In genomic region chr6:82247634-82248232, GRCh38 we compare ENCODE assay signal across 8 cellular contexts. TPM values are rescaled to one million over a fixed set of nuclear protein-coding genes. Genes with fewer than 3 reads are reported as not detected.
DNase-seq lines count a peak whose midpoint lies in the region; ATAC-seq and TF ChIP-seq lines count a peak whose summit lies in the region.

TSS of gene IBTK (minus strand) at chr6:82247744. CDS start at chr6:82240486, 7,258 bp downstream.

- H3K9me3 ChIP-seq in cardiac muscle cell (ENCODE audit: low read depth): no peaks in the 10 kb centered on the region

- no peaks in the 10 kb centered on the region for H3K27me3 Mint-ChIP-seq in type B pancreatic cell

- peak; percentile 76 for DNase-seq in GM12864 (ENCODE audit: low read depth)
- DNase-seq in NCI-H1417 (lab: John Stamatoyannopoulos, UW): peak; percentile 87 to 95 (median 91)
- DNase-seq in SW 1271 (lab: John Stamatoyannopoulos, UW): peak; percentile 86 to 95
- peak; percentile 80 for DNase-seq in activated naive CD8-positive, alpha-beta T cell treated with anti-CD3 and anti-CD28 coated beads, Interleukin-2, amount 50 U/mL, for 16 hours (ENCODE audit: low read depth, low spot score)
- DNase-seq in cardiac muscle cell (ENCODE audit: low read depth in 1 of 2, low spot score in 1 of 2): peak; percentile 93 to 95
- DNase-seq in pons (ENCODE audit: low spot score): peak; percentile 95
- peak; percentile 94 for DNase-seq in type B pancreatic cell (ENCODE audit: extremely low spot score, unreplicated experiment)

- H3K4me1 ChIP-seq in cardiac muscle cell (ENCODE audit: low read depth): peaks cover 18% of the 10 kb centered on the region

- no peaks in the 10 kb centered on the region for H3K27me3 ChIP-seq in cardiac muscle cell

- ATAC-seq in HG02759 (IDR thresholded peaks at IDR 0.05; ENCODE audit: unreplicated experiment): peak; percentile 88

- peak within 1 kb of the TSS; percentile 96 for H3K4me3 ChIP-seq in GM12864 (ENCODE audit: low read depth, low read length)
- peak within 1 kb of the TSS; percentile 68 for H3K4me3 ChIP-seq in cardiac muscle cell

- H3K36me3 ChIP-seq in cardiac muscle cell: no peaks in the 10 kb centered on the region

- H3K4me1 Mint-ChIP-seq in type B pancreatic cell (ENCODE audit: unreplicated experiment): peaks cover 28% of the 10 kb centered on the region

- H3K27ac ChIP-seq in cardiac muscle cell: peak within 1 kb of the TSS; percentile 98

- H3K36me3 Mint-ChIP-seq in type B pancreatic cell: peaks cover 17% of the 10 kb centered on the region

- H3K4me3 Mint-ChIP-seq in type B pancreatic cell: peak within 1 kb of the TSS; percentile 98

- H3K27ac Mint-ChIP-seq in type B pancreatic cell: peak within 1 kb of the TSS; percentile 99

- peaks cover 3% of the 10 kb centered on the region for H3K9me3 Mint-ChIP-seq in type B pancreatic cell

- TF ChIP-seq CTCF in GM12864 (IDR thresholded peaks at IDR 0.05; ENCODE audit: low read depth, low read length, missing control alignments) (no peak), cardiac muscle cell (IDR thresholded peaks at IDR 0.05; ENCODE audit: low read depth, low read length) (no peak), type B pancreatic cell (conservative IDR thresholded peaks at IDR 0.05) (no peak)

RNA-seq across cellular contexts. Expression of gene IBTK, which starts in this region (rescaled TPM):
- total RNA-seq in cardiac muscle cell: 19.6 and 20.2 TPM in 2 replicates
- 13.9 and 14.9 TPM in 2 replicates for polyA plus RNA-seq in cardiac muscle cell
- total RNA-seq in type B pancreatic cell (ENCODE audit: low replicate concordance): 30.6 and 43.1 TPM in 2 replicates

Comparison
In these comparisons a context has a peak if more than half of its experiments do, and no peak if none do; other contexts are left out.
1. Peak in every context shown above with its lines: DNase-seq, ATAC-seq, H3K4me3 ChIP-seq and H3K27ac ChIP-seq.